ENCODE assay signal across 9 cellular contexts in genomic region chr15:56805466-56806146, GRCh38.
DNase-seq lines count a peak whose midpoint lies in the region; ATAC-seq and TF ChIP-seq lines count a peak whose summit lies in the region.
"Had no signal": no experiment of that assay in that cellular context is flagged by ENCODE, and none has a peak within 500 bp of the region (broad histone marks: within the 10 kb centered on the region; RNA-seq: fewer than 3 reads in every experiment).

No MANE protein-coding gene starts in this region.

- DNase-seq in BJ (ENCODE audit: low read depth) (peak; percentile 30), left cardiac atrium (peak; percentile 39)
- DNase-seq in activated CD4-positive, alpha-beta memory T cell treated with anti-CD3 and anti-CD28 coated beads for 36 hours = peak; percentile 57

- no peaks in the 10 kb centered on the region for H3K36me3 ChIP-seq in BJ (ENCODE audit: control insufficient read depth, insufficient read depth, low read length)

- H3K27me3 Mint-ChIP-seq in activated CD4-positive, alpha-beta memory T cell treated with anti-CD3 and anti-CD28 coated beads for 36 hours = peaks cover 7% of the 10 kb centered on the region
- H3K27me3 Mint-ChIP-seq: dendritic cell treated with granulocyte-macrophage colony-stimulating factor and Interleukin-4, amounts not matched to agents 40 ng/mL and 50 ng/mL, for 4 days had no signal

- H3K4me3 Mint-ChIP-seq in activated CD4-positive, alpha-beta memory T cell treated with anti-CD3 and anti-CD28 coated beads for 36 hours = peak overlapping the region; percentile 34
- H3K4me3 Mint-ChIP-seq: dendritic cell treated with granulocyte-macrophage colony-stimulating factor and Interleukin-4, amounts not matched to agents 40 ng/mL and 50 ng/mL, for 4 days had no signal

- peaks cover 26% of the 10 kb centered on the region for H3K9me3 Mint-ChIP-seq in activated CD4-positive, alpha-beta memory T cell treated with anti-CD3 and anti-CD28 coated beads for 36 hours

- intact Hi-C loops in activated CD4-positive, alpha-beta memory T cell treated with anti-CD3 and anti-CD28 coated beads for 36 hours (cut with micrococcal nuclease) = loop anchor here (1.0 to 2.0 kb wide), 2 partner anchors 19 to 38 kb away; no protein-coding TSS in a partner anchor
- intact Hi-C loops in left cardiac atrium (cut with DNase I) = no loop called here

- ATAC-seq in HG02884 (IDR thresholded peaks at IDR 0.05; ENCODE audit: unreplicated experiment) (peak; percentile 73), left cardiac atrium (peak; percentile 71 to 97), HG03135 (IDR thresholded peaks at IDR 0.05; ENCODE audit: unreplicated experiment) (no peak), GM18505 (IDR thresholded peaks at IDR 0.05; ENCODE audit: unreplicated experiment) (no peak), GM19455 (IDR thresholded peaks at IDR 0.05; ENCODE audit: unreplicated experiment) (no peak), HG03196 (IDR thresholded peaks at IDR 0.05; ENCODE audit: unreplicated experiment) (no peak)

- no peaks in the 10 kb centered on the region for H3K27me3 ChIP-seq in BJ (ENCODE audit: control insufficient read depth, insufficient read depth, low read length)

- no peak for TF ChIP-seq CTCF in BJ (IDR thresholded peaks at IDR 0.05; ENCODE audit: insufficient read depth, low read depth, low read length)

- H3K4me1 Mint-ChIP-seq in activated CD4-positive, alpha-beta memory T cell treated with anti-CD3 and anti-CD28 coated beads for 36 hours (ENCODE audit: low read depth) = peaks cover 6% of the 10 kb centered on the region

- CTCF ChIA-PET in BJ (lab: Yijun Ruan, JAX) = interaction anchor here (0.7 to 1.0 kb wide), 2 partner anchors 15 to 19 kb away, joined by 3 to 4 read pairs; no protein-coding TSS in a partner anchor
- CTCF ChIA-PET in activated CD4-positive, alpha-beta memory T cell treated with anti-CD3 and anti-CD28 coated beads for 36 hours (lab: Charles Lee) = interaction anchor here (0.6 to 0.9 kb wide), 2 partner anchors 17 to 18 kb away, joined by 3 read pairs; no protein-coding TSS in a partner anchor

- no peak for TF ChIP-seq POLR2A in GM18505 (IDR thresholded peaks at IDR 0.05; ENCODE audit: borderline replicate concordance, extremely low read depth, insufficient read depth, insufficient read length)

- no peak overlapping the region for H3K4me3 ChIP-seq in BJ (ENCODE audit: low read depth, low read length)

- POLR2A ChIA-PET in BJ (lab: Charles Lee) = no interaction called here
- POLR2A ChIA-PET in activated CD4-positive, alpha-beta memory T cell treated with anti-CD3 and anti-CD28 coated beads for 36 hours (lab: Charles Lee) = no interaction called here

- peaks cover 15% of the 10 kb centered on the region for H3K36me3 Mint-ChIP-seq in activated CD4-positive, alpha-beta memory T cell treated with anti-CD3 and anti-CD28 coated beads for 36 hours

- H3K27ac Mint-ChIP-seq in activated CD4-positive, alpha-beta memory T cell treated with anti-CD3 and anti-CD28 coated beads for 36 hours = peak overlapping the region; percentile 33
- H3K27ac Mint-ChIP-seq: dendritic cell treated with granulocyte-macrophage colony-stimulating factor and Interleukin-4, amounts not matched to agents 40 ng/mL and 50 ng/mL, for 4 days had no signal

Comparison
In these comparisons a context has a peak if more than half of its experiments do, and no peak if none do; other contexts are left out.
1. ATAC-seq: peak in HG02884 (single experiment) and left cardiac atrium (2 of 2); none in HG03135 (single experiment), GM18505 (single experiment), GM19455 (single experiment) and HG03196 (single experiment).
2. Peak in every context shown above with its lines, with median percentiles within 50 percentile points of each other: DNase-seq.